1 cellular context compared by ENCODE assay signal in the genomic region with DNA sequence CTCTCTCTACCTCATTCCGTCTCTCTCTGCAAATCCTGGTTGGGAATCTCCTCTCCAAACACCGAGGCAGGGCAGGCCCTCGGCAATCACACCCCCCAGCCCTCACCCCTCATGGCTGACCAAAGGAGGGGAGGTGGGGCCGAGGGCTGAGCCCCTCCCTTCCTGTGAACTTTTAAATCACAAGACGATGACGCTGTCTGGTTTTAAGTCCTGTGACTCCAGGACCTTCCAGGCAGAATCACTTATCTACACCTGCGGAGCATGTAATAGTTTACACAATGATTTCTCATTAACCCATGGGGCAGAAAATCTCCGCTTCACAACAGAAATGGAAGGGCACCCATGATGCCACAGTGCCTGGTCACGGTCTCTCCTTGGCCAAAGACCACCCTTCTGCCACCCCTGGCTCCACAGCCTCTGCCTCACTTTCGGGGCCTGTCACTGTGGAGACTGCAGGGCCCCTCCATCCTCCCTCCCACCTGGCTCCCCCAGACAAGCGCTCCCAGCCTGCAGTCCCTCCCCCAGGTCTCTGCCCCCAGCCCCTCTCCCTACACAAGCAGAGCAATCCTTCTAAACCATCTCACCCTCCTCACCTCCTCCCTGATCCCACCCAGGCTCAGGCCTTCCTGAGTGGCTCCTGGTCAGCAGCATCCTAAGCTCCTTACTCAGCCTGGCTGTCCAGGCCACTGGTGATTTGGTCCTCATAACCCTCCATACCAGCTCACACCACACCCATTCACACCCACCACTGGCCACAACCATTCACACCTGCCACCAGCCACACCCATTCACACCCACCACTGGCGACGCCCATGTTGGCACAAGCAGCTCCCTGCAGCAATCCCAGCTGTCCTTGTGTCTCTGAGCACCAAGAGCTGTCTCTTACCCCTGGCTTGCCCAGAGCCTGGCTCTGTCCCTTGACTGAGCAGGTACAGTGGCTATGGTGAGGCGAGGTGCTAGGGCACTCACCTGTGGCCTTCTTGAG.
TF ChIP-seq lines count a peak whose summit lies in the region.

No MANE protein-coding gene starts in this region.

TF ChIP-seq in HEK293, 187 proteins besides CTCF, POLR2A, EP300 and RAD21 (continued from another document):
- peak; percentile 42; the same call in 1 of the 2 replicates for TF ChIP-seq KLF8 (tag by site-specific recombination; IDR thresholded peaks at IDR 0.05)
- TF ChIP-seq, protein P1, sequence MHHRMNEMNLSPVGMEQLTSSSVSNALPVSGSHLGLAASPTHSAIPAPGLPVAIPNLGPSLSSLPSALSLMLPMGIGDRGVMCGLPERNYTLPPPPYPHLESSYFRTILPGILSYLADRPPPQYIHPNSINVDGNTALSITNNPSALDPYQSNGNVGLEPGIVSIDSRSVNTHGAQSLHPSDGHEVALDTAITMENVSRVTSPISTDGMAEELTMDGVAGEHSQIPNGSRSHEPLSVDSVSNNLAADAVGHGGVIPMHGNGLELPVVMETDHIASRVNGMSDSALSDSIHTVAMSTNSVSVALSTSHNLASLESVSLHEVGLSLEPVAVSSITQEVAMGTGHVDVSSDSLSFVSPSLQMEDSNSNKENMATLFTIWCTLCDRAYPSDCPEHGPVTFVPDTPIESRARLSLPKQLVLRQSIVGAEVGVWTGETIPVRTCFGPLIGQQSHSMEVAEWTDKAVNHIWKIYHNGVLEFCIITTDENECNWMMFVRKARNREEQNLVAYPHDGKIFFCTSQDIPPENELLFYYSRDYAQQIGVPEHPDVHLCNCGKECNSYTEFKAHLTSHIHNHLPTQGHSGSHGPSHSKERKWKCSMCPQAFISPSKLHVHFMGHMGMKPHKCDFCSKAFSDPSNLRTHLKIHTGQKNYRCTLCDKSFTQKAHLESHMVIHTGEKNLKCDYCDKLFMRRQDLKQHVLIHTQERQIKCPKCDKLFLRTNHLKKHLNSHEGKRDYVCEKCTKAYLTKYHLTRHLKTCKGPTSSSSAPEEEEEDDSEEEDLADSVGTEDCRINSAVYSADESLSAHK (tag by site-specific recombination; IDR thresholded peaks at IDR 0.05), result no peak
- TF ChIP-seq KLF9 (tag by site-specific recombination; IDR thresholded peaks at IDR 0.05; ENCODE audit: low read depth), result peak; percentile 48; the same call in 1 of the 2 replicates
- TF ChIP-seq, protein P2, sequence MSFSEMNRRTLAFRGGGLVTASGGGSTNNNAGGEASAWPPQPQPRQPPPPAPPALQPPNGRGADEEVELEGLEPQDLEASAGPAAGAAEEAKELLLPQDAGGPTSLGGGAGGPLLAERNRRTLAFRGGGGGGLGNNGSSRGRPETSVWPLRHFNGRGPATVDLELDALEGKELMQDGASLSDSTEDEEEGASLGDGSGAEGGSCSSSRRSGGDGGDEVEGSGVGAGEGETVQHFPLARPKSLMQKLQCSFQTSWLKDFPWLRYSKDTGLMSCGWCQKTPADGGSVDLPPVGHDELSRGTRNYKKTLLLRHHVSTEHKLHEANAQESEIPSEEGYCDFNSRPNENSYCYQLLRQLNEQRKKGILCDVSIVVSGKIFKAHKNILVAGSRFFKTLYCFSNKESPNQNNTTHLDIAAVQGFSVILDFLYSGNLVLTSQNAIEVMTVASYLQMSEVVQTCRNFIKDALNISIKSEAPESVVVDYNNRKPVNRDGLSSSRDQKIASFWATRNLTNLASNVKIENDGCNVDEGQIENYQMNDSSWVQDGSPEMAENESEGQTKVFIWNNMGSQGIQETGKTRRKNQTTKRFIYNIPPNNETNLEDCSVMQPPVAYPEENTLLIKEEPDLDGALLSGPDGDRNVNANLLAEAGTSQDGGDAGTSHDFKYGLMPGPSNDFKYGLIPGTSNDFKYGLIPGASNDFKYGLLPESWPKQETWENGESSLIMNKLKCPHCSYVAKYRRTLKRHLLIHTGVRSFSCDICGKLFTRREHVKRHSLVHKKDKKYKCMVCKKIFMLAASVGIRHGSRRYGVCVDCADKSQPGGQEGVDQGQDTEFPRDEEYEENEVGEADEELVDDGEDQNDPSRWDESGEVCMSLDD (tag by site-specific recombination; IDR thresholded peaks at IDR 0.05), result no peak
- TF ChIP-seq, protein P3, sequence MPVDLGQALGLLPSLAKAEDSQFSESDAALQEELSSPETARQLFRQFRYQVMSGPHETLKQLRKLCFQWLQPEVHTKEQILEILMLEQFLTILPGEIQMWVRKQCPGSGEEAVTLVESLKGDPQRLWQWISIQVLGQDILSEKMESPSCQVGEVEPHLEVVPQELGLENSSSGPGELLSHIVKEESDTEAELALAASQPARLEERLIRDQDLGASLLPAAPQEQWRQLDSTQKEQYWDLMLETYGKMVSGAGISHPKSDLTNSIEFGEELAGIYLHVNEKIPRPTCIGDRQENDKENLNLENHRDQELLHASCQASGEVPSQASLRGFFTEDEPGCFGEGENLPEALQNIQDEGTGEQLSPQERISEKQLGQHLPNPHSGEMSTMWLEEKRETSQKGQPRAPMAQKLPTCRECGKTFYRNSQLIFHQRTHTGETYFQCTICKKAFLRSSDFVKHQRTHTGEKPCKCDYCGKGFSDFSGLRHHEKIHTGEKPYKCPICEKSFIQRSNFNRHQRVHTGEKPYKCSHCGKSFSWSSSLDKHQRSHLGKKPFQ (tag by site-specific recombination; IDR thresholded peaks at IDR 0.05), result peak; percentile 90
